ENCODE assay signal across 12 cellular contexts in genomic region chr12:19574606-19575005, GRCh38.
DNase-seq lines count a peak whose midpoint lies in the region; ATAC-seq and TF ChIP-seq lines count a peak whose summit lies in the region.
"Had no signal": no experiment of that assay in that cellular context is flagged by ENCODE, and none has a peak within 500 bp of the region (broad histone marks: within the 10 kb centered on the region; RNA-seq: fewer than 3 reads in every experiment).

No MANE protein-coding gene starts in this region.

- intact Hi-C loops in left cardiac atrium (cut with DNase I) (no loop called here), OCI-LY7 (cut with micrococcal nuclease; ENCODE audit: unreplicated experiment) (loop anchor here (10.0 kb wide), 1 partner anchor 290 kb away; no protein-coding TSS in a partner anchor)

- no peaks in the 10 kb centered on the region for H3K79me2 ChIP-seq in OCI-LY7 (ENCODE audit: insufficient read depth, low read depth, low read length)

- no peaks in the 10 kb centered on the region for H3K9me3 ChIP-seq in cardiac muscle cell (ENCODE audit: low read depth)
- H3K9me3 ChIP-seq in OCI-LY7 (ENCODE audit: low read length) = no peaks in the 10 kb centered on the region

- H2AFZ ChIP-seq in OCI-LY7 (ENCODE audit: low read length) = no peak overlapping the region

- no peaks in the 10 kb centered on the region for H3K9me2 ChIP-seq in OCI-LY7 (ENCODE audit: insufficient read depth, low read length)

- no peaks in the 10 kb centered on the region for H3K36me3 ChIP-seq in cardiac muscle cell
- H3K36me3 ChIP-seq in OCI-LY7 (ENCODE audit: insufficient read depth, low read length) = no peaks in the 10 kb centered on the region

- no peak overlapping the region for H3K4me2 ChIP-seq in OCI-LY7 (ENCODE audit: low read length)

- BruUV-seq in OCI-LY7 (replicated peaks; lab: Mats Ljungman, UMichigan) = no TSS peak

- H3K4me3 ChIP-seq in cardiac muscle cell (no peak overlapping the region), OCI-LY7 (ENCODE audit: low read depth, low read length, poor library complexity, severe bottlenecking) (no peak overlapping the region)

- H3K27me3 ChIP-seq in cardiac muscle cell = no peaks in the 10 kb centered on the region

- CTCF ChIA-PET in OCI-LY7 (lab: Charles Lee; ENCODE audit: unreplicated experiment) = no interaction called here

- peak; percentile 8 for TF ChIP-seq CTCF in cardiac muscle cell (IDR thresholded peaks at IDR 0.05; ENCODE audit: low read depth, low read length)
- TF ChIP-seq CTCF in OCI-LY7 (conservative IDR thresholded peaks at IDR 0.05; ENCODE audit: low read length) = peak; percentile 40

- TF ChIP-seq POLR2A in erythroblast (IDR thresholded peaks at IDR 0.05; ENCODE audit: low read length) = no peak

- DNase-seq in cardiac muscle cell (ENCODE audit: low read depth in 1 of 2, low spot score in 1 of 2) = no peak
- DNase-seq in left cardiac atrium = no peak
- peak; percentile 13 for DNase-seq in OCI-LY7 (ENCODE audit: low spot score)
- DNase-seq in erythroblast (lab: John Stamatoyannopoulos, UW) = peak; percentile 17 to 54
- DNase-seq in 8988T = no peak
- DNase-seq in mesenteric fat pad (ENCODE audit: low spot score) = no peak
- DNase-seq in NCI-H1436 treated with DMSO at 0.1 percent for 48 hours (lab: John Stamatoyannopoulos, UW) = no peak
- DNase-seq: activated B cell treated with CpG ODN at 0.5 μM for 24 hours, activated gamma-delta T cell treated with Interleukin-2 at 50 U/mL for 16 hours, NCI-H187 treated with DMSO at 0.1 percent for 48 hours had no signal

- POLR2A ChIA-PET in OCI-LY7 (lab: Charles Lee) = no interaction called here

- H3K27ac ChIP-seq in cardiac muscle cell (no peak overlapping the region), OCI-LY7 (ENCODE audit: low read depth, low read length, poor library complexity, severe bottlenecking) (no peak overlapping the region)

- ATAC-seq in left cardiac atrium (no peak), GM21423 (IDR thresholded peaks at IDR 0.05; ENCODE audit: unreplicated experiment) (no peak)
- ATAC-seq: sciatic nerve had no signal

- H3K4me1 ChIP-seq in cardiac muscle cell (ENCODE audit: low read depth) = peaks cover 6% of the 10 kb centered on the region
- no peaks in the 10 kb centered on the region for H3K4me1 ChIP-seq in OCI-LY7 (ENCODE audit: insufficient read depth, low read length, poor library complexity, severe bottlenecking)

- no peaks in the 10 kb centered on the region for H4K20me1 ChIP-seq in OCI-LY7 (ENCODE audit: insufficient read depth, low read length)

Comparison
In these comparisons a context has a peak if more than half of its experiments do, and no peak if none do; other contexts are left out.
1. DNase-seq: peak in OCI-LY7 (single experiment) and erythroblast (2 of 2); none in cardiac muscle cell (0 of 2), left cardiac atrium (single experiment), 8988T (single experiment), mesenteric fat pad (single experiment) and NCI-H1436 treated with DMSO at 0.1 percent for 48 hours (single experiment).